19 cellular contexts compared by ENCODE assay signal in the genomic region with DNA sequence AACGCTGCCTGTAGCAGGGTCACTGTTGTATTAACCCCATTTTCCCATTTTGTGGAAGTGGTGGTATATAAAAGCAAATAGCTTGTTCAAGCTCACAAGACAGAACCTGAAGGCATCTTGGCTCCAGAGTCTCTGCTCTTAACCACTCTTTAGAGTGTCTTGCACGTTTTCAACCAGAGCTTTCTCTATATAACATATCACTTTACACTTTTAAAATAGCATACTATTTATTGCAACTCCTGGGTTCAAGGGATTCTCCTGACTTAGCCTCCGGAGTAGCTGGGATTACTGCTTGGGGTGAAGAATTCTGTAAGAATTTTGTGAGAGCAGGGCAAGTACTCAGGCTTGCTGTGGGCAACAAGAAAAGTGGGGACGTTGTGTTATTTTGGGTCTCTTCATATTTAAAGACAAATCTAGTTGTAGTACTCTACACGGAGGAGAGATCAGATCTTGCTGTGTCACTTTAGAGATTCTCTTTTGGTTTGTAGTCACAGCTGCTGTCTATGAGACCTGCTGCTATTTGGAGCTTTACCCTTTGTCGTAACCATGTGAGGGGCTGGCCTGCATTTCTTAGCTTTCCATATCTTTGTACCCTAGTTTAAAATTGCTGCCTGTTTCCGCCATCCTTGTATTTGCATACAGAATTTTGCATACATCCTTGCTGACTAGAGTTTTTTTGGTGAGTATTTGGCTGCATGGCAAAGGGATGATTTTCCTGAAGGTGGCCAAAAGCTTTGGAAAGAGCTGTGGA. TPM values are rescaled to one million over a fixed set of nuclear protein-coding genes. Genes with fewer than 3 reads are reported as not detected.
A peak's percentile ranks its signal among the peaks of the same experiment; 100 is the strongest.
DNase-seq lines count a peak whose midpoint lies in the region; ATAC-seq and TF ChIP-seq lines count a peak whose summit lies in the region.
"Had no signal": no experiment of that assay in that cellular context is flagged by ENCODE, and none has a peak within 500 bp of the region (broad histone marks: within the 10 kb centered on the region; RNA-seq: fewer than 3 reads in every experiment).

No MANE protein-coding gene starts in this region.

- no peaks in the 10 kb centered on the region for H3K9me2 ChIP-seq in PC-9 (ENCODE audit: insufficient read depth)

- H3K27me3 ChIP-seq in PC-9 (ENCODE audit: insufficient read depth, low read depth) (no peaks in the 10 kb centered on the region), dorsolateral prefrontal cortex (no peaks in the 10 kb centered on the region), skeletal muscle tissue (ENCODE audit: control insufficient read depth in 3 of 3, insufficient read depth in 3 of 3, low read length in 3 of 3) (no peaks in the 10 kb centered on the region)
- H3K27me3 ChIP-seq: BLaER1 treated with 17β-estradiol and CSF1 and Interleukin-3, amounts not matched to agents 10 nM and 100 nM; heart right ventricle had no signal

- intact Hi-C loops in PC-9 (cut with micrococcal nuclease; ENCODE audit: unreplicated experiment) = no loop called here
- intact Hi-C loops in dorsolateral prefrontal cortex (cut with DNase I) = loop anchor here in 1 of 2 donors (5.0 kb wide), 1 partner anchor 33 kb away; no protein-coding TSS in a partner anchor

- DNase-seq in activated T-cell treated with anti-CD3 and anti-CD28 coated beads, Interleukin-2, amount 50 U/mL, for 24 hours = no peak
- DNase-seq in activated T-cell treated with anti-CD3 and anti-CD28 coated beads for 4 hours (no peak), PC-9 (no peak), dorsolateral prefrontal cortex (no peak), MV-4-11 (lab: John Stamatoyannopoulos, UW) (no peak)
- DNase-seq: activated CD4-positive, alpha-beta T cell treated with anti-CD3 and anti-CD28 coated beads, Interleukin-2, amount 10 ng/mL, durations not matched to agents 7 days and 5 days; activated CD8-positive, alpha-beta memory T cell treated with anti-CD3 and anti-CD28 coated beads, Interleukin-2, amount 50 U/mL, for 4 hours; activated naive CD4-positive, alpha-beta T cell; heart right ventricle; immature natural killer cell; NCI-H1694; NCI-H2227 treated with DMSO at 0.1 percent for 48 hours; RPMI8226; stimulated activated CD4-positive, alpha-beta T cell treated with anti-CD3 and anti-CD28 coated beads, Interleukin-1b, Interleukin-23, amount 100 ng/mL, for 48 hours; stimulated activated naive CD8-positive, alpha-beta T cell treated with anti-CD3 and anti-CD28 coated beads, Interleukin-15, amount 100 ng/mL, for 72 hours had no signal

- H3K27ac Mint-ChIP-seq in activated T-cell treated with anti-CD3 and anti-CD28 coated beads, Interleukin-2, amount 50 U/mL, for 24 hours = peak overlapping the region; percentile 75
- H3K27ac Mint-ChIP-seq: activated CD4-positive, alpha-beta T cell treated with anti-CD3 and anti-CD28 coated beads, Interleukin-2, amount 10 ng/mL, durations not matched to agents 7 days and 5 days had no signal

- peak overlapping the region in 2 of 3 donors; percentile 32 to 69 for H3K9ac ChIP-seq in skeletal muscle tissue (ENCODE audit: low read depth in 1 of 3, low read length in 3 of 3)

- H2AFZ ChIP-seq in PC-9 = no peak overlapping the region

- H3K4me1 Mint-ChIP-seq in activated T-cell treated with anti-CD3 and anti-CD28 coated beads, Interleukin-2, amount 50 U/mL, for 24 hours (ENCODE audit: low read depth) = peaks cover 88% of the 10 kb centered on the region

- CTCF ChIA-PET in PC-9 (lab: Charles Lee) = no interaction called here

- no peaks in the 10 kb centered on the region for H3K9me3 ChIP-seq in PC-9 (ENCODE audit: insufficient read depth, low read depth)
- H3K9me3 ChIP-seq in skeletal muscle tissue (ENCODE audit: control insufficient read depth in 3 of 3, low read length in 3 of 3) = no peaks in the 10 kb centered on the region
- H3K9me3 ChIP-seq: BLaER1 treated with 17β-estradiol and CSF1 and Interleukin-3, amounts not matched to agents 10 nM and 100 nM; heart right ventricle had no signal

- peaks cover 27% of the 10 kb centered on the region; the same call in 1 of the 2 replicates for H3F3A ChIP-seq in PC-9 (ENCODE audit: insufficient read depth, low read depth)

- H3K9me3 Mint-ChIP-seq in activated T-cell treated with anti-CD3 and anti-CD28 coated beads, Interleukin-2, amount 50 U/mL, for 24 hours = no peaks in the 10 kb centered on the region
- H3K9me3 Mint-ChIP-seq: activated CD4-positive, alpha-beta T cell treated with anti-CD3 and anti-CD28 coated beads, Interleukin-2, amount 10 ng/mL, durations not matched to agents 7 days and 5 days; immature natural killer cell; stimulated activated naive CD8-positive, alpha-beta T cell treated with anti-CD3 and anti-CD28 coated beads, Interleukin-15, amount 100 ng/mL, for 72 hours had no signal

- peaks cover 25% of the 10 kb centered on the region for H3K36me3 Mint-ChIP-seq in activated T-cell treated with anti-CD3 and anti-CD28 coated beads, Interleukin-2, amount 50 U/mL, for 24 hours (ENCODE audit: low read depth)
- H3K36me3 Mint-ChIP-seq: immature natural killer cell had no signal

- POLR2A ChIA-PET in PC-9 (lab: Charles Lee; ENCODE audit: unreplicated experiment) = interaction anchor here (0.9 kb wide), 1 partner anchor 30 kb away, joined by 5 read pairs; no protein-coding TSS in a partner anchor

- H3K4me1 ChIP-seq in PC-9 (replicated peaks; ENCODE audit: insufficient read depth) = peaks cover 20% of the 10 kb centered on the region
- peaks cover 39 to 42% (median 39%) of the 10 kb centered on the region in 3 donors for H3K4me1 ChIP-seq in skeletal muscle tissue (ENCODE audit: control insufficient read depth in 3 of 3, insufficient read depth in 3 of 3, low read length in 3 of 3)

- no peak overlapping the region for H3K4me3 Mint-ChIP-seq in activated T-cell treated with anti-CD3 and anti-CD28 coated beads, Interleukin-2, amount 50 U/mL, for 24 hours
- H3K4me3 Mint-ChIP-seq: activated CD4-positive, alpha-beta T cell treated with anti-CD3 and anti-CD28 coated beads, Interleukin-2, amount 10 ng/mL, durations not matched to agents 7 days and 5 days; stimulated activated naive CD8-positive, alpha-beta T cell treated with anti-CD3 and anti-CD28 coated beads, Interleukin-15, amount 100 ng/mL, for 72 hours had no signal

- ATAC-seq in GM19452 (IDR thresholded peaks at IDR 0.05; ENCODE audit: unreplicated experiment) = no peak
- no peak for ATAC-seq in HG02623 (IDR thresholded peaks at IDR 0.05; ENCODE audit: unreplicated experiment)
- ATAC-seq: heart right ventricle; stimulated activated naive CD8-positive, alpha-beta T cell treated with anti-CD3 and anti-CD28 coated beads, Interleukin-15, amount 100 ng/mL, for 72 hours had no signal

- TF ChIP-seq CTCF in PC-9 (conservative IDR thresholded peaks at IDR 0.05) = no peak
- no peak for TF ChIP-seq CTCF in dorsolateral prefrontal cortex (IDR thresholded peaks at IDR 0.05 in 54 of 56, conservative IDR thresholded peaks at IDR 0.05 in 2 of 56; ENCODE audit: low read depth in 1 of 56, partially characterized antibody in 56 of 56)

- no peak overlapping the region for H3K4me2 ChIP-seq in PC-9

- H3K27ac ChIP-seq in PC-9 = peak overlapping the region; percentile 1; the same call in 1 of the 2 replicates
- peak overlapping the region in 57 of 59 donors; percentile 5 to 100 (median 92) for H3K27ac ChIP-seq in dorsolateral prefrontal cortex
- peak overlapping the region; percentile 67 for H3K27ac ChIP-seq in skeletal muscle tissue (ENCODE audit: low read depth, low read length)
- H3K27ac ChIP-seq: BLaER1 treated with 17β-estradiol and CSF1 and Interleukin-3, amounts not matched to agents 10 nM and 100 nM; heart right ventricle had no signal

- H4K20me1 ChIP-seq in PC-9 (ENCODE audit: insufficient read depth) = peaks cover 8% of the 10 kb centered on the region

- peaks cover 6% of the 10 kb centered on the region; the same call in 1 of the 2 replicates for H3K36me3 ChIP-seq in PC-9 (ENCODE audit: low read depth)
- H3K36me3 ChIP-seq in skeletal muscle tissue (ENCODE audit: control insufficient read depth in 3 of 3, insufficient read depth in 3 of 3, low read length in 3 of 3) = no peaks in the 10 kb centered on the region

- no peak overlapping the region for H3K4me3 ChIP-seq in PC-9
- H3K4me3 ChIP-seq in dorsolateral prefrontal cortex = no peak overlapping the region
- peak overlapping the region in 2 of 3 donors; percentile 4 to 38 for H3K4me3 ChIP-seq in skeletal muscle tissue (ENCODE audit: low read length in 3 of 3)
- H3K4me3 ChIP-seq: BLaER1 treated with 17β-estradiol and CSF1 and Interleukin-3, amounts not matched to agents 10 nM and 100 nM; heart right ventricle had no signal

- BruUV-seq in PC-9 (replicated peaks; lab: Mats Ljungman, UMichigan) = no TSS peak

- peaks cover 93% of the 10 kb centered on the region for H3K79me2 ChIP-seq in PC-9 (ENCODE audit: low read depth)

- no peaks in the 10 kb centered on the region for H3K27me3 Mint-ChIP-seq in activated T-cell treated with anti-CD3 and anti-CD28 coated beads, Interleukin-2, amount 50 U/mL, for 24 hours
- H3K27me3 Mint-ChIP-seq: activated CD4-positive, alpha-beta T cell treated with anti-CD3 and anti-CD28 coated beads, Interleukin-2, amount 10 ng/mL, durations not matched to agents 7 days and 5 days; stimulated activated naive CD8-positive, alpha-beta T cell treated with anti-CD3 and anti-CD28 coated beads, Interleukin-15, amount 100 ng/mL, for 72 hours had no signal

RNA-seq across cellular contexts. Expression of a gene that starts 40.7 kb away (rescaled TPM):
- total RNA-seq in PC-9 (2021) (62.2 and 93.5 TPM in 2 replicates), dorsolateral prefrontal cortex (10 to 100 TPM; 35.1 to 88.2 (median 50.0) TPM), skeletal muscle tissue (26.1 TPM)

Comparison
In these comparisons a context has a peak if more than half of its experiments do, and no peak if none do; other contexts are left out.
1. H3K27ac ChIP-seq: peak in every context shown above with its lines; median percentile 92 in dorsolateral prefrontal cortex; 67 in skeletal muscle tissue; 1 in PC-9.
2. H3K4me3 ChIP-seq: peak in skeletal muscle tissue (2 of 3); none in PC-9 (single experiment) and dorsolateral prefrontal cortex (0 of 59).